In the genomic region with DNA sequence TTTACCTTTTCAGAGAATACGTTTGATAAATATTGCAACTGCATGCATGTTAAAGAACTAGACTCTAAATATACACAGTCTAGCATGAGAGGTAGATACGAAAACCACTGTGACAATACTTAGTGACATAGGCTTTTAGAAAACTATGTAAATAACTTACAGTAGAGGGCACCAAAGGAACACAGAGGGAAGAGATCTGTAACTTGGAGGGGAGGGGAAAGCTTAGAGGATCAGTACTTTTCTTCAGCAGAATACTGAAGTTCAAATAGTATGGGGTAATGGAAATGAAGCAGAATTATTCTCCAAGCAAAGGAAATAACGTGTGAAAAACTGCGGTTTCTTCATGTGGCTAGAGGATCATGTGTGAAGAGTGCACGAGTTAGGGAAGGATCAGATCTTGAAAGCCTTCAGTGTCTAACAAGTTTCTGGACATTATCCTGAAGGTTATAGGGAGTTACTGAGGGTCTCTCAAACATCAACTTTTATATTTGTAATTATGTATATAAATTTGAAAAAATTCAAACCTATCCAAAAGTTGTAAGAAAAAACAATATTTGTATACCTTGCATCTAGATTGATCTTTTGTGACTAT, we compare ENCODE assay signal across 8 cellular contexts.
A peak's percentile ranks its signal among the peaks of the same experiment; 100 is the strongest.
DNase-seq lines count a peak whose midpoint lies in the region; ATAC-seq and TF ChIP-seq lines count a peak whose summit lies in the region.

No MANE protein-coding gene starts in this region.

- POLR2A ChIA-PET in activated CD4-positive, alpha-beta T cell treated with anti-CD3 and anti-CD28 coated beads for 36 hours (lab: Charles Lee) = no interaction called here

- TF ChIP-seq CTCF in chondrocyte (IDR thresholded peaks at IDR 0.05) (peak; percentile 91), right lobe of liver (IDR thresholded peaks at IDR 0.05) (peak; percentile 41 to 64 (median 64))

- WGBS in right lobe of liver (ENCODE audit: insufficient coverage, low coverage, low lambda C conversion rate, missing lambda C conversion rate) = 18% methylated on average over 5 of the region's 5 CpGs

- H3K27me3 ChIP-seq in right lobe of liver = no peaks in the 10 kb centered on the region

- H3K9me3 Mint-ChIP-seq in activated CD4-positive, alpha-beta T cell treated with anti-CD3 and anti-CD28 coated beads for 36 hours (ENCODE audit: low read depth) = no peaks in the 10 kb centered on the region
- no peaks in the 10 kb centered on the region for H3K9me3 Mint-ChIP-seq in activated CD4-positive, alpha-beta T cell treated with anti-CD3 and anti-CD28 coated beads, Interleukin-2, amount 10 ng/mL, durations not matched to agents 24 days and 14 days
- H3K9me3 Mint-ChIP-seq in chondrocyte (ENCODE audit: low read depth) = no peaks in the 10 kb centered on the region
- no peaks in the 10 kb centered on the region for H3K9me3 Mint-ChIP-seq in activated naive CD8-positive, alpha-beta T cell treated with anti-CD3 and anti-CD28 coated beads, Interleukin-2, amount 50 U/mL, for 24 hours

- no peaks in the 10 kb centered on the region for H3K4me1 ChIP-seq in right lobe of liver

- ATAC-seq in activated CD4-positive, alpha-beta T cell treated with anti-CD3 and anti-CD28 coated beads for 36 hours = peak; percentile 36
- ATAC-seq in HG02623 (IDR thresholded peaks at IDR 0.05; ENCODE audit: unreplicated experiment) (peak; percentile 66), right lobe of liver (peak; percentile 83 to 90 (median 88))
- ATAC-seq in activated naive CD8-positive, alpha-beta T cell treated with anti-CD3 and anti-CD28 coated beads, Interleukin-2, amount 50 U/mL, for 24 hours = no peak

- no peak overlapping the region for H3K27ac Mint-ChIP-seq in activated CD4-positive, alpha-beta T cell treated with anti-CD3 and anti-CD28 coated beads for 36 hours
- H3K27ac Mint-ChIP-seq in activated CD4-positive, alpha-beta T cell treated with anti-CD3 and anti-CD28 coated beads, Interleukin-2, amount 10 ng/mL, durations not matched to agents 24 days and 14 days = no peak overlapping the region
- no peak overlapping the region for H3K27ac Mint-ChIP-seq in chondrocyte (ENCODE audit: unreplicated experiment)
- H3K27ac Mint-ChIP-seq in activated naive CD8-positive, alpha-beta T cell treated with anti-CD3 and anti-CD28 coated beads, Interleukin-2, amount 50 U/mL, for 24 hours = no peak overlapping the region

- H3K4me3 Mint-ChIP-seq in activated CD4-positive, alpha-beta T cell treated with anti-CD3 and anti-CD28 coated beads for 36 hours = no peak overlapping the region
- no peak overlapping the region for H3K4me3 Mint-ChIP-seq in activated CD4-positive, alpha-beta T cell treated with anti-CD3 and anti-CD28 coated beads, Interleukin-2, amount 10 ng/mL, durations not matched to agents 24 days and 14 days
- H3K4me3 Mint-ChIP-seq in chondrocyte (ENCODE audit: unreplicated experiment) = no peak overlapping the region
- H3K4me3 Mint-ChIP-seq in activated naive CD8-positive, alpha-beta T cell treated with anti-CD3 and anti-CD28 coated beads, Interleukin-2, amount 50 U/mL, for 24 hours = no peak overlapping the region

- no peak overlapping the region for H3K27ac ChIP-seq in right lobe of liver

- no peak for TF ChIP-seq POLR2A in right lobe of liver (IDR thresholded peaks at IDR 0.05)

- no peak overlapping the region for H3K4me3 ChIP-seq in right lobe of liver

- no peaks in the 10 kb centered on the region for H3K36me3 ChIP-seq in right lobe of liver

- no peaks in the 10 kb centered on the region for H3K4me1 Mint-ChIP-seq in activated CD4-positive, alpha-beta T cell treated with anti-CD3 and anti-CD28 coated beads for 36 hours
- H3K4me1 Mint-ChIP-seq in activated CD4-positive, alpha-beta T cell treated with anti-CD3 and anti-CD28 coated beads, Interleukin-2, amount 10 ng/mL, durations not matched to agents 24 days and 14 days = no peaks in the 10 kb centered on the region
- peaks cover 3% of the 10 kb centered on the region for H3K4me1 Mint-ChIP-seq in chondrocyte (ENCODE audit: low read depth)
- no peaks in the 10 kb centered on the region for H3K4me1 Mint-ChIP-seq in activated naive CD8-positive, alpha-beta T cell treated with anti-CD3 and anti-CD28 coated beads, Interleukin-2, amount 50 U/mL, for 24 hours

- H3K36me3 Mint-ChIP-seq in activated CD4-positive, alpha-beta T cell treated with anti-CD3 and anti-CD28 coated beads for 36 hours (ENCODE audit: low read depth) = no peaks in the 10 kb centered on the region
- H3K36me3 Mint-ChIP-seq in activated CD4-positive, alpha-beta T cell treated with anti-CD3 and anti-CD28 coated beads, Interleukin-2, amount 10 ng/mL, durations not matched to agents 24 days and 14 days (ENCODE audit: low read depth) = no peaks in the 10 kb centered on the region
- H3K36me3 Mint-ChIP-seq in chondrocyte (ENCODE audit: low read depth) = no peaks in the 10 kb centered on the region
- H3K36me3 Mint-ChIP-seq in activated naive CD8-positive, alpha-beta T cell treated with anti-CD3 and anti-CD28 coated beads, Interleukin-2, amount 50 U/mL, for 24 hours (ENCODE audit: low read depth) = no peaks in the 10 kb centered on the region

- intact Hi-C loops in activated CD4-positive, alpha-beta T cell treated with anti-CD3 and anti-CD28 coated beads for 36 hours (cut with DNase I, micrococcal nuclease) = loop anchor here in 1 of 2 experiments (1.0 to 5.0 kb wide), 2 partner anchors 173 to 726 kb away; no protein-coding TSS in a partner anchor
- intact Hi-C loops in activated CD4-positive, alpha-beta T cell treated with anti-CD3 and anti-CD28 coated beads, Interleukin-2, amount 10 ng/mL, durations not matched to agents 24 days and 14 days (cut with micrococcal nuclease) = no loop called here
- intact Hi-C loops in right lobe of liver (cut with DNase I) = no loop called here

- peaks cover 11% of the 10 kb centered on the region for H3K27me3 Mint-ChIP-seq in activated CD4-positive, alpha-beta T cell treated with anti-CD3 and anti-CD28 coated beads for 36 hours
- peaks cover 2% of the 10 kb centered on the region for H3K27me3 Mint-ChIP-seq in activated CD4-positive, alpha-beta T cell treated with anti-CD3 and anti-CD28 coated beads, Interleukin-2, amount 10 ng/mL, durations not matched to agents 24 days and 14 days
- no peaks in the 10 kb centered on the region for H3K27me3 Mint-ChIP-seq in chondrocyte (ENCODE audit: low read depth)
- peaks cover 16% of the 10 kb centered on the region for H3K27me3 Mint-ChIP-seq in activated naive CD8-positive, alpha-beta T cell treated with anti-CD3 and anti-CD28 coated beads, Interleukin-2, amount 50 U/mL, for 24 hours

- DNase-seq in activated CD4-positive, alpha-beta T cell treated with anti-CD3 and anti-CD28 coated beads for 36 hours = no peak
- no peak for DNase-seq in activated CD4-positive, alpha-beta T cell treated with anti-CD3 and anti-CD28 coated beads, Interleukin-2, amount 10 ng/mL, durations not matched to agents 24 days and 14 days
- DNase-seq in NCI-H524 treated with DMSO at 0.1 percent for 48 hours (lab: John Stamatoyannopoulos, UW) (peak; percentile 10), chondrocyte (ENCODE audit: low spot score) (no peak), right lobe of liver (no peak)
- no peak for DNase-seq in activated naive CD8-positive, alpha-beta T cell treated with anti-CD3 and anti-CD28 coated beads, Interleukin-2, amount 50 U/mL, for 24 hours
- no peak for DNase-seq in stimulated activated CD4-positive, alpha-beta T cell treated with anti-CD3 and anti-CD28 coated beads, Interleukin-2, amount 100 ng/mL, for 48 hours

- CTCF ChIA-PET in activated CD4-positive, alpha-beta T cell treated with anti-CD3 and anti-CD28 coated beads for 36 hours (lab: Charles Lee) = interaction anchor here (0.5 to 1.8 kb wide), 4 partner anchors 8 to 1221 kb away, joined by 3 to 5 read pairs (median 4); no protein-coding TSS in a partner anchor

- H3K9me3 ChIP-seq in right lobe of liver = no peaks in the 10 kb centered on the region
